1 cellular context compared by ENCODE assay signal in genomic region chr3:4021162-4021561, GRCh38.
A peak's percentile ranks its signal among the peaks of the same experiment; 100 is the strongest.
TF ChIP-seq lines count a peak whose summit lies in the region.

No MANE protein-coding gene starts in this region.

TF ChIP-seq in endothelial cell of umbilical vein, 7 proteins besides CTCF, POLR2A, EP300 and RAD21:
- TF ChIP-seq JUN (IDR thresholded peaks at IDR 0.05; ENCODE audit: borderline replicate concordance, insufficient read depth, insufficient read length, low read depth) (peak; percentile 34), FOS (IDR thresholded peaks at IDR 0.05; ENCODE audit: borderline replicate concordance, insufficient read depth, low read length) (no peak), GATA2 (IDR thresholded peaks at IDR 0.05; ENCODE audit: insufficient read depth, insufficient read length, low read depth, low read length) (no peak), MAX (IDR thresholded peaks at IDR 0.05; ENCODE audit: insufficient read depth, insufficient read length) (no peak), POLR2AphosphoS5 (IDR thresholded peaks at IDR 0.05; ENCODE audit: insufficient read depth, low read depth, low read length) (no peak), MYC (IDR thresholded peaks at IDR 0.05; ENCODE audit: low read depth, low read length) (no peak)
